Comparison of ENCODE assay signal across 13 cellular contexts in genomic region chr21:18249542-18250152, GRCh38. TPM values are rescaled to one million over a fixed set of nuclear protein-coding genes. Genes with fewer than 3 reads are reported as not detected.
DNase-seq lines count a peak whose midpoint lies in the region; ATAC-seq and TF ChIP-seq lines count a peak whose summit lies in the region.
"Had no signal": no experiment of that assay in that cellular context is flagged by ENCODE, and none has a peak within 500 bp of the region (broad histone marks: within the 10 kb centered on the region; RNA-seq: fewer than 3 reads in every experiment).

No MANE protein-coding gene starts in this region.

- peak; percentile 50 for TF ChIP-seq CTCF in type B pancreatic cell (conservative IDR thresholded peaks at IDR 0.05)

- ATAC-seq in activated T-cell treated with anti-CD3 and anti-CD28 coated beads, Interleukin-2, amount 50 U/mL, for 72 hours (replicated peaks in 1 of 2) = peak; percentile 44 to 47
- ATAC-seq in activated T-helper 17 cell treated with anti-CD3 and anti-CD28 coated beads, Interleukin-2, amount 50 U/mL, for 72 hours (replicated peaks) = peak; percentile 47
- ATAC-seq: stimulated activated naive CD8-positive, alpha-beta T cell treated with anti-CD3 and anti-CD28 coated beads, Interleukin-15, Interleukin-2, amounts not matched to agents 100 U/mL and 50 U/mL, for 24 hours had no signal

- no peak overlapping the region for H3K27ac Mint-ChIP-seq in activated T-cell treated with anti-CD3 and anti-CD28 coated beads, Interleukin-2, amount 50 U/mL, for 72 hours
- H3K27ac Mint-ChIP-seq in activated T-cell treated with anti-CD3 and anti-CD28 coated beads, Interleukin-2, amount 50 U/mL, for 24 hours = no peak overlapping the region
- H3K27ac Mint-ChIP-seq in activated T-helper 17 cell treated with anti-CD3 and anti-CD28 coated beads, Interleukin-2, amount 50 U/mL, for 72 hours = no peak overlapping the region
- H3K27ac Mint-ChIP-seq in type B pancreatic cell = no peak overlapping the region
- H3K27ac Mint-ChIP-seq: B cell had no signal

- peaks cover 16% of the 10 kb centered on the region for H3K27me3 Mint-ChIP-seq in activated T-cell treated with anti-CD3 and anti-CD28 coated beads, Interleukin-2, amount 50 U/mL, for 72 hours (ENCODE audit: low read depth)
- peaks cover 15% of the 10 kb centered on the region for H3K27me3 Mint-ChIP-seq in activated T-cell treated with anti-CD3 and anti-CD28 coated beads, Interleukin-2, amount 50 U/mL, for 24 hours
- peaks cover 10% of the 10 kb centered on the region for H3K27me3 Mint-ChIP-seq in activated T-helper 17 cell treated with anti-CD3 and anti-CD28 coated beads, Interleukin-2, amount 50 U/mL, for 72 hours
- H3K27me3 Mint-ChIP-seq in type B pancreatic cell = peaks cover 34% of the 10 kb centered on the region

- no peak overlapping the region for H3K4me3 Mint-ChIP-seq in activated T-cell treated with anti-CD3 and anti-CD28 coated beads, Interleukin-2, amount 50 U/mL, for 72 hours
- H3K4me3 Mint-ChIP-seq in activated T-cell treated with anti-CD3 and anti-CD28 coated beads, Interleukin-2, amount 50 U/mL, for 24 hours = no peak overlapping the region
- no peak overlapping the region for H3K4me3 Mint-ChIP-seq in activated T-helper 17 cell treated with anti-CD3 and anti-CD28 coated beads, Interleukin-2, amount 50 U/mL, for 72 hours
- no peak overlapping the region for H3K4me3 Mint-ChIP-seq in type B pancreatic cell
- H3K4me3 Mint-ChIP-seq: B cell had no signal

- H3K36me3 Mint-ChIP-seq in activated T-cell treated with anti-CD3 and anti-CD28 coated beads, Interleukin-2, amount 50 U/mL, for 72 hours (ENCODE audit: insufficient read depth in 2 of 2) = no peaks in the 10 kb centered on the region
- H3K36me3 Mint-ChIP-seq in activated T-cell treated with anti-CD3 and anti-CD28 coated beads, Interleukin-2, amount 50 U/mL, for 24 hours (ENCODE audit: low read depth) = no peaks in the 10 kb centered on the region
- no peaks in the 10 kb centered on the region for H3K36me3 Mint-ChIP-seq in activated T-helper 17 cell treated with anti-CD3 and anti-CD28 coated beads, Interleukin-2, amount 50 U/mL, for 72 hours (ENCODE audit: low read depth)
- H3K36me3 Mint-ChIP-seq in type B pancreatic cell = no peaks in the 10 kb centered on the region

- no peaks in the 10 kb centered on the region for H3K9me3 Mint-ChIP-seq in activated T-cell treated with anti-CD3 and anti-CD28 coated beads, Interleukin-2, amount 50 U/mL, for 72 hours
- H3K9me3 Mint-ChIP-seq in activated T-cell treated with anti-CD3 and anti-CD28 coated beads, Interleukin-2, amount 50 U/mL, for 24 hours = peaks cover 4% of the 10 kb centered on the region
- no peaks in the 10 kb centered on the region for H3K9me3 Mint-ChIP-seq in activated T-helper 17 cell treated with anti-CD3 and anti-CD28 coated beads, Interleukin-2, amount 50 U/mL, for 72 hours
- H3K9me3 Mint-ChIP-seq in type B pancreatic cell = no peaks in the 10 kb centered on the region

- H3K4me1 Mint-ChIP-seq in activated T-cell treated with anti-CD3 and anti-CD28 coated beads, Interleukin-2, amount 50 U/mL, for 72 hours (ENCODE audit: low read depth) = no peaks in the 10 kb centered on the region
- H3K4me1 Mint-ChIP-seq in activated T-cell treated with anti-CD3 and anti-CD28 coated beads, Interleukin-2, amount 50 U/mL, for 24 hours (ENCODE audit: low read depth) = no peaks in the 10 kb centered on the region
- no peaks in the 10 kb centered on the region for H3K4me1 Mint-ChIP-seq in activated T-helper 17 cell treated with anti-CD3 and anti-CD28 coated beads, Interleukin-2, amount 50 U/mL, for 72 hours
- H3K4me1 Mint-ChIP-seq in type B pancreatic cell (ENCODE audit: unreplicated experiment) = no peaks in the 10 kb centered on the region
- H3K4me1 Mint-ChIP-seq: B cell had no signal

- DNase-seq in activated T-cell treated with anti-CD3 and anti-CD28 coated beads, Interleukin-2, amount 50 U/mL, for 72 hours = no peak
- no peak for DNase-seq in activated T-cell treated with anti-CD3 and anti-CD28 coated beads, Interleukin-2, amount 50 U/mL, for 24 hours
- DNase-seq in NCI-H1694 treated with DMSO at 0.1 percent for 48 hours (lab: John Stamatoyannopoulos, UW) (peak; percentile 68), type B pancreatic cell (ENCODE audit: extremely low spot score, unreplicated experiment) (no peak), NCI-H2196 (lab: John Stamatoyannopoulos, UW; ENCODE audit: unreplicated experiment) (no peak), NCI-H146 treated with DMSO at 0.1 percent for 48 hours (lab: John Stamatoyannopoulos, UW; ENCODE audit: unreplicated experiment) (no peak)
- no peak for DNase-seq in activated CD4-positive, CD25-positive, alpha-beta regulatory T cell (lab: John Stamatoyannopoulos, UW)
- DNase-seq: cortex of kidney; stimulated activated CD4-positive, alpha-beta T cell treated with anti-CD3 and anti-CD28 coated beads, Interleukin-4, amount 100 ng/mL, for 24 hours; stimulated activated naive CD8-positive, alpha-beta T cell treated with anti-CD3 and anti-CD28 coated beads, Interleukin-15, Interleukin-2, amounts not matched to agents 100 U/mL and 50 U/mL, for 24 hours; T-helper 9 cell had no signal

RNA-seq across cellular contexts. Expression of gene CHODL, which starts 5.0 kb away (rescaled TPM):
- under 1 TPM in 1 of 2 donors, not detected in 1; 0.28 TPM for total RNA-seq in activated T-cell treated with anti-CD3 and anti-CD28 coated beads, Interleukin-2, amount 50 U/mL, for 72 hours
- total RNA-seq in activated T-helper 17 cell treated with anti-CD3 and anti-CD28 coated beads, Interleukin-2, amount 50 U/mL, for 72 hours = under 1 TPM in 1 of 2 donors, not detected in 1; 0.13 TPM
- total RNA-seq in type B pancreatic cell (ENCODE audit: low replicate concordance) = 4.8 and 5.7 TPM in 2 replicates
